Comparison of ENCODE assay signal across 22 cellular contexts in genomic region chr10:57395921-57396320, GRCh38.
A peak's percentile ranks its signal among the peaks of the same experiment; 100 is the strongest.
DNase-seq lines count a peak whose midpoint lies in the region; ATAC-seq, FAIRE-seq and TF ChIP-seq lines count a peak whose summit lies in the region.
"Had no signal": no experiment of that assay in that cellular context is flagged by ENCODE, and none has a peak within 500 bp of the region (broad histone marks: within the 10 kb centered on the region; RNA-seq: fewer than 3 reads in every experiment).

No MANE protein-coding gene starts in this region.

- TF ChIP-seq CTCF in A549 (IDR thresholded peaks at IDR 0.05), result no peak
- no peak for TF ChIP-seq CTCF in bronchial epithelial cell (IDR thresholded peaks at IDR 0.05; ENCODE audit: insufficient read depth, low read length, severe bottlenecking)
- no peak for TF ChIP-seq CTCF in GM13977 (IDR thresholded peaks at IDR 0.05; ENCODE audit: extremely low read depth, insufficient read depth, missing control alignments)

- no peak overlapping the region for H2BK12ac ChIP-seq in neuronal stem cell (ENCODE audit: low read length)

- TF ChIP-seq RAD21 in A549 (conservative IDR thresholded peaks at IDR 0.05 in 1 of 2, IDR thresholded peaks at IDR 0.05 in 1 of 2), result no peak

- in situ Hi-C loops in GM13977 (cut with MboI; ENCODE audit: low pct_unique_long_range_greater_than_20kb, low sequenced_read_pairs, unreplicated experiment), result no loop called here

- H3K9ac ChIP-seq in neuronal stem cell (ENCODE audit: low read depth, low read length, poor library complexity), result no peak overlapping the region
- H3K9ac ChIP-seq: SK-N-SH had no signal

- no peak overlapping the region for H2BK5ac ChIP-seq in neuronal stem cell (ENCODE audit: low read length)

- H2BK120ac ChIP-seq in neuronal stem cell (ENCODE audit: low read depth, low read length), result no peak overlapping the region

- H3K4me2 ChIP-seq in A549 (no peak overlapping the region), neuronal stem cell (ENCODE audit: insufficient read depth, low read length, poor library complexity, severe bottlenecking) (no peak overlapping the region)
- H3K4me2 ChIP-seq: SK-N-SH had no signal

- no peak overlapping the region for H3K23ac ChIP-seq in neuronal stem cell (ENCODE audit: low read depth, low read length, poor library complexity)

- H3K79me1 ChIP-seq in neuronal stem cell (ENCODE audit: low read depth, low read length), result no peaks in the 10 kb centered on the region

- H2BK15ac ChIP-seq in neuronal stem cell (ENCODE audit: low read length), result no peak overlapping the region

- H3K4me3 ChIP-seq in A549 (no peak overlapping the region), bronchial epithelial cell (ENCODE audit: low read depth, low read length) (no peak overlapping the region), neuronal stem cell (ENCODE audit: low read length in 2 of 2) (no peak overlapping the region)

- no peak overlapping the region for H3K4ac ChIP-seq in neuronal stem cell (ENCODE audit: low read length)

- no peak overlapping the region for H2AK5ac ChIP-seq in neuronal stem cell (ENCODE audit: low read depth, low read length)

- POLR2A ChIA-PET in A549 (lab: Yijun Ruan, JAX), result no interaction called here

- ATAC-seq in A549, result peak in 1 of 2 experiments; percentile 34; a peak in 1 of 6 replicates
- no peak for ATAC-seq in GM21737 (IDR thresholded peaks at IDR 0.05; ENCODE audit: unreplicated experiment)
- ATAC-seq: HCT116 had no signal

- no peak overlapping the region for H4K8ac ChIP-seq in neuronal stem cell (ENCODE audit: low read depth, low read length)

- H3K18ac ChIP-seq in neuronal stem cell (ENCODE audit: low read length), result no peak overlapping the region

- no peak for FAIRE-seq in A549 (lab: Jason Lieb, UNC)
- no peak for FAIRE-seq in bronchial epithelial cell (lab: Jason Lieb, UNC)
- FAIRE-seq: RCC 7860 had no signal

- H2AFZ ChIP-seq in neuronal stem cell (ENCODE audit: low read length), result peak overlapping the region; percentile 58

- DNase-seq in A549 (ENCODE audit: low read depth in 1 of 2, low spot score in 1 of 2) (no peak), NCI-H460 (ENCODE audit: extremely low read depth, low read depth) (peak; percentile 3), bronchial epithelial cell (ENCODE audit: low read depth) (peak; percentile 2), neuronal stem cell (ENCODE audit: low spot score) (no peak), posterior vena cava (ENCODE audit: low spot score) (no peak), GM13977 (ENCODE audit: low spot score) (no peak)
- DNase-seq: ACHN; AML-193; DMS79 treated with DMSO at 0.1 percent for 48 hours; Kasumi-1; NCI-H1092 treated with DMSO at 0.1 percent for 48 hours; NCI-H146; NCI-H2081; NCI-H510A; NCI-H748 treated with DMSO at 0.1 percent for 48 hours; NK-92 treated with Interleukin-12 subunit alpha and Interleukin-12 subunit beta, amount 100 ng/mL, for 24 hours; SHP77; SK-N-SH had no signal

- no peak overlapping the region for H4K91ac ChIP-seq in neuronal stem cell (ENCODE audit: low read depth, low read length, poor library complexity)

- 5% methylated on average over 5 of the region's 5 CpGs for WGBS in A549 (ENCODE audit: missing lambda C conversion rate)
- WGBS in neuronal stem cell (ENCODE audit: extremely low coverage in 2 of 2, insufficient read length in 2 of 2, insufficient replicate concordance in 1 of 2), 2 donors, result no CpG with 5 or more reads among the region's 5 CpGs

- no peak overlapping the region for H3K14ac ChIP-seq in neuronal stem cell (ENCODE audit: low read length)

- no peaks in the 10 kb centered on the region for H3K9me3 ChIP-seq in A549
- H3K9me3 ChIP-seq in neuronal stem cell (replicated peaks in 1 of 2; ENCODE audit: control insufficient read depth in 2 of 2, insufficient read depth in 1 of 2, low read depth in 1 of 2, low read length in 2 of 2), result no peaks in the 10 kb centered on the region
- H3K9me3 ChIP-seq: SK-N-SH had no signal

- intact Hi-C loops in posterior vena cava (cut with DNase I), result no loop called here

- H3K27me3 ChIP-seq in bronchial epithelial cell (ENCODE audit: control insufficient read depth, insufficient read depth, low read length) (no peaks in the 10 kb centered on the region), neuronal stem cell (ENCODE audit: control insufficient read depth in 3 of 3, insufficient read depth in 3 of 3, low read depth in 1 of 3, low read length in 3 of 3) (no peaks in the 10 kb centered on the region)

- H3K4me1 ChIP-seq in A549 (no peaks in the 10 kb centered on the region), neuronal stem cell (ENCODE audit: control insufficient read depth in 2 of 2, insufficient read depth in 1 of 2, low read depth in 1 of 2, low read length in 2 of 2) (no peaks in the 10 kb centered on the region)

- CTCF ChIA-PET in A549 (lab: Yijun Ruan, JAX), result no interaction called here

- no peak overlapping the region for H3K27ac ChIP-seq in A549
- H3K27ac ChIP-seq in neuronal stem cell (replicated peaks; ENCODE audit: low read length), result no peak overlapping the region
- H3K27ac ChIP-seq: C4-2B had no signal

- H3K36me3 ChIP-seq in bronchial epithelial cell (ENCODE audit: control insufficient read depth, insufficient read depth, low read length) (no peaks in the 10 kb centered on the region), neuronal stem cell (replicated peaks in 1 of 2; ENCODE audit: control insufficient read depth in 2 of 2, insufficient read depth in 2 of 2, low read length in 2 of 2) (no peaks in the 10 kb centered on the region)

- TF ChIP-seq EP300 in A549 (IDR thresholded peaks at IDR 0.05), result no peak

- no peak for TF ChIP-seq POLR2A in A549 (IDR thresholded peaks at IDR 0.05; ENCODE audit: low read length)

TF ChIP-seq in A549, 52 proteins besides CTCF, POLR2A, EP300 and RAD21:
- TF ChIP-seq PHF8 (IDR thresholded peaks at IDR 0.05; ENCODE audit: borderline replicate concordance, low read depth), result no peak
- TF ChIP-seq RCOR1 (IDR thresholded peaks at IDR 0.05; ENCODE audit: low read depth, low read length), result no peak
- TF ChIP-seq USF2 (IDR thresholded peaks at IDR 0.05), result no peak
- TF ChIP-seq CHD2 (IDR thresholded peaks at IDR 0.05; ENCODE audit: low read length, partially characterized antibody), result no peak
- TF ChIP-seq NR3C1 (IDR thresholded peaks at IDR 0.05), result no peak
- no peak for TF ChIP-seq FOSL2 (IDR thresholded peaks at IDR 0.05)
- peak; percentile 22; the same call in 1 of the 2 replicates for TF ChIP-seq FOSL2 (CRISPR knock-in tag; IDR thresholded peaks at IDR 0.05)

Comparison
In these comparisons a context has a peak if more than half of its experiments do, and no peak if none do; other contexts are left out.
1. DNase-seq: peak in NCI-H460 (single experiment) and bronchial epithelial cell (single experiment); none in A549 (0 of 2), neuronal stem cell (single experiment), posterior vena cava (single experiment) and GM13977 (single experiment).